Comparison of ENCODE assay signal across 8 cellular contexts in genomic region chr9:132670816-132671371, GRCh38. TPM values are rescaled to one million over a fixed set of nuclear protein-coding genes. Genes with fewer than 3 reads are reported as not detected.
A peak's percentile ranks its signal among the peaks of the same experiment; 100 is the strongest.
DNase-seq lines count a peak whose midpoint lies in the region; ATAC-seq and TF ChIP-seq lines count a peak whose summit lies in the region.

No MANE protein-coding gene starts in this region.

- H3K9me3 ChIP-seq in cardiac muscle cell (ENCODE audit: low read depth) (no peaks in the 10 kb centered on the region), gastrocnemius medialis (no peaks in the 10 kb centered on the region)

- DNase-seq in NCI-H2029 (lab: John Stamatoyannopoulos, UW), result peak; percentile 18
- DNase-seq in NCI-H2029 treated with DMSO at 0.1 percent for 48 hours (lab: John Stamatoyannopoulos, UW), result no peak
- DNase-seq in RKO (ENCODE audit: low spot score), result peak; percentile 76
- peak; percentile 57 for DNase-seq in activated gamma-delta T cell treated with Interleukin-2 at 50 U/mL for 16 hours
- peak; percentile 23 to 33 for DNase-seq in cardiac muscle cell (ENCODE audit: low read depth in 1 of 2, low spot score in 1 of 2)
- DNase-seq in gastrocnemius medialis, result no peak
- DNase-seq in NOMO-1 treated with dmso at 0.1 percent for 144 hours (lab: John Stamatoyannopoulos, UW; ENCODE audit: unreplicated experiment), result no peak

- peak; percentile 24 for ATAC-seq in HG02981 (IDR thresholded peaks at IDR 0.05; ENCODE audit: unreplicated experiment)
- peak; percentile 4 to 7 for ATAC-seq in gastrocnemius medialis

- peak overlapping the region; percentile 80 for H3K4me3 ChIP-seq in cardiac muscle cell
- H3K4me3 ChIP-seq in gastrocnemius medialis, result peak overlapping the region; percentile 89 to 99 (median 97)

- H3K4me1 ChIP-seq in cardiac muscle cell (ENCODE audit: low read depth) (peaks cover 8% of the 10 kb centered on the region), gastrocnemius medialis (peaks cover 26 to 42% of the 10 kb centered on the region in 2 donors)

- H3K27me3 ChIP-seq in cardiac muscle cell, result no peaks in the 10 kb centered on the region
- H3K27me3 ChIP-seq in gastrocnemius medialis, result no peaks in the 10 kb centered on the region

- in situ Hi-C loops in gastrocnemius medialis (cut with MboI; ENCODE audit: low sequenced_read_pairs in 4 of 4), result no loop called here

- no peak for TF ChIP-seq CTCF in cardiac muscle cell (IDR thresholded peaks at IDR 0.05; ENCODE audit: low read depth, low read length)
- TF ChIP-seq CTCF in gastrocnemius medialis (IDR thresholded peaks at IDR 0.05 in 4 of 5, conservative IDR thresholded peaks at IDR 0.05 in 1 of 5), result no peak

- TF ChIP-seq POLR2A in gastrocnemius medialis (IDR thresholded peaks at IDR 0.05), result no peak

- H3K36me3 ChIP-seq in cardiac muscle cell (no peaks in the 10 kb centered on the region), gastrocnemius medialis (no peaks in the 10 kb centered on the region)

- intact Hi-C loops in gastrocnemius medialis (cut with DNase I; ENCODE audit: low total_unique reads), result loop anchor here (5.0 kb wide), 1 partner anchor 746 kb away; the partner anchor contains the start of gene REXO4

- H3K27ac ChIP-seq in cardiac muscle cell, result peak overlapping the region; percentile 87
- peak overlapping the region; percentile 93 to 98 (median 96) for H3K27ac ChIP-seq in gastrocnemius medialis

RNA-seq across cellular contexts. Expression of gene GTF3C4, which starts 0.6 kb away (rescaled TPM):
- total RNA-seq in cardiac muscle cell (10.7 and 12.9 TPM in 2 replicates), gastrocnemius medialis (10 to 100 TPM in 3 of 4 donors, 1 to 10 TPM in 1; 9.2 to 11.7 (median 10.8) TPM)
- polyA plus RNA-seq in cardiac muscle cell, result 8.3 and 9.2 TPM in 2 replicates

RNA-seq across cellular contexts. Expression of gene DDX31, which starts 1.1 kb away (rescaled TPM):
- total RNA-seq in cardiac muscle cell, result 9.1 and 15.8 TPM in 2 replicates
- polyA plus RNA-seq in cardiac muscle cell, result 4.9 and 5.8 TPM in 2 replicates
- total RNA-seq in gastrocnemius medialis, result 1 to 10 TPM; 5.4 to 8.8 (median 6.4) TPM

Comparison
In these comparisons a context has a peak if more than half of its experiments do, and no peak if none do; other contexts are left out.
1. DNase-seq: peak in NCI-H2029 (single experiment), RKO (single experiment), activated gamma-delta T cell treated with Interleukin-2 at 50 U/mL for 16 hours (single experiment) and cardiac muscle cell (2 of 2); none in NCI-H2029 treated with DMSO at 0.1 percent for 48 hours (single experiment), gastrocnemius medialis (0 of 2) and NOMO-1 treated with dmso at 0.1 percent for 144 hours (single experiment).